ENCODE assay signal across 18 cellular contexts in genomic region chr13:59047546-59047945, GRCh38.
DNase-seq lines count a peak whose midpoint lies in the region; ATAC-seq, FAIRE-seq and TF ChIP-seq lines count a peak whose summit lies in the region.
"Had no signal": no experiment of that assay in that cellular context is flagged by ENCODE, and none has a peak within 500 bp of the region (broad histone marks: within the 10 kb centered on the region; RNA-seq: fewer than 3 reads in every experiment).

No MANE protein-coding gene starts in this region.

- 38% methylated on average over 2 of the region's 2 CpGs for WGBS in mammary epithelial cell (ENCODE audit: low coverage, missing lambda C conversion rate)

- no peaks in the 10 kb centered on the region for H4K20me1 ChIP-seq in mammary epithelial cell (ENCODE audit: insufficient read depth, low read length)
- H4K20me1 ChIP-seq: BLaER1 had no signal

- H3K9me3 ChIP-seq in mammary epithelial cell (replicated peaks; ENCODE audit: insufficient read depth, low read length) (no peaks in the 10 kb centered on the region), breast epithelium (no peaks in the 10 kb centered on the region), uterus (no peaks in the 10 kb centered on the region), tibial artery (no peaks in the 10 kb centered on the region)
- H3K9me3 ChIP-seq: BLaER1, Caco-2 had no signal

- DNase-seq in mammary epithelial cell (peak; percentile 20), breast epithelium (ENCODE audit: low spot score in 2 of 2) (no peak), bronchial epithelial cell (ENCODE audit: low read depth) (peak; percentile 17), islet precursor cell (peak; percentile 56), renal cortical epithelial cell (ENCODE audit: low read depth) (peak; percentile 5), uterus (no peak), tibial artery (no peak)
- DNase-seq: AML-193; Caco-2; CD8-positive, alpha-beta memory T cell; DND-41; GDM1; HCEC 1CT; HFFc6 had no signal

- no peak for FAIRE-seq in bronchial epithelial cell (lab: Jason Lieb, UNC)
- FAIRE-seq: GM12892 had no signal

- H3K4me3 ChIP-seq in mammary epithelial cell (replicated peaks in 1 of 3; ENCODE audit: insufficient read depth in 1 of 3, low read depth in 2 of 3, low read length in 3 of 3) = no peak overlapping the region
- H3K4me3 ChIP-seq in breast epithelium = no peak overlapping the region
- no peak overlapping the region for H3K4me3 ChIP-seq in bronchial epithelial cell (ENCODE audit: low read depth, low read length)
- H3K4me3 ChIP-seq in uterus = no peak overlapping the region
- no peak overlapping the region for H3K4me3 ChIP-seq in tibial artery
- H3K4me3 ChIP-seq: BLaER1 had no signal

- intact Hi-C loops in mammary epithelial cell (cut with micrococcal nuclease) = no loop called here
- intact Hi-C loops in breast epithelium (cut with DNase I; ENCODE audit: low total_unique reads) = no loop called here
- intact Hi-C loops in uterus (cut with DNase I; ENCODE audit: low total_unique reads) = no loop called here
- intact Hi-C loops in tibial artery (cut with DNase I; ENCODE audit: low total_unique reads) = no loop called here

- H3K27me3 ChIP-seq in mammary epithelial cell (ENCODE audit: insufficient read depth, low read length) = no peaks in the 10 kb centered on the region
- H3K27me3 ChIP-seq in breast epithelium = no peaks in the 10 kb centered on the region
- H3K27me3 ChIP-seq in bronchial epithelial cell (ENCODE audit: control insufficient read depth, insufficient read depth, low read length) = no peaks in the 10 kb centered on the region
- no peaks in the 10 kb centered on the region for H3K27me3 ChIP-seq in uterus
- H3K27me3 ChIP-seq in tibial artery = no peaks in the 10 kb centered on the region
- H3K27me3 ChIP-seq: BLaER1 had no signal

- no peaks in the 10 kb centered on the region for H3K79me2 ChIP-seq in mammary epithelial cell (ENCODE audit: insufficient read depth, low read length)

- no peak for ATAC-seq in GM21367 (IDR thresholded peaks at IDR 0.05; ENCODE audit: unreplicated experiment)

- in situ Hi-C loops in mammary epithelial cell (cut with MboI; ENCODE audit: low sequenced_read_pairs in 2 of 2) = no loop called here

- H3K9ac ChIP-seq in mammary epithelial cell (ENCODE audit: insufficient read depth, low read length) = no peak overlapping the region
- H3K9ac ChIP-seq: BLaER1 had no signal

- dilution Hi-C loops in mammary epithelial cell (cut with HindIII; ENCODE audit: low sequenced_read_pairs) = no loop called here

- no peak for TF ChIP-seq POLR2A in breast epithelium (IDR thresholded peaks at IDR 0.05)
- TF ChIP-seq POLR2A in uterus (IDR thresholded peaks at IDR 0.05) = no peak

- CTCF ChIA-PET in mammary epithelial cell (lab: Charles Lee; ENCODE audit: low non-redundant PET) = interaction anchor here (0.6 kb wide), 1 partner anchor 1360 kb away, joined by 3 read pairs; no protein-coding TSS in a partner anchor

- H3K4me2 ChIP-seq in mammary epithelial cell (ENCODE audit: insufficient read depth, low read depth, low read length) = no peak overlapping the region
- H3K4me2 ChIP-seq: BLaER1 had no signal

- TF ChIP-seq CTCF in mammary epithelial cell (conservative IDR thresholded peaks at IDR 0.05 in 1 of 2, IDR thresholded peaks at IDR 0.05 in 1 of 2; ENCODE audit: extremely low read depth in 1 of 2, insufficient read depth in 1 of 2, low read depth in 1 of 2, low read length in 2 of 2) (no peak), breast epithelium (IDR thresholded peaks at IDR 0.05) (no peak), bronchial epithelial cell (IDR thresholded peaks at IDR 0.05; ENCODE audit: insufficient read depth, low read length, severe bottlenecking) (no peak), uterus (IDR thresholded peaks at IDR 0.05) (no peak), tibial artery (IDR thresholded peaks at IDR 0.05) (no peak)

- H3K27ac ChIP-seq in mammary epithelial cell (ENCODE audit: insufficient read depth, low read depth, low read length) (no peak overlapping the region), breast epithelium (no peak overlapping the region), uterus (no peak overlapping the region), tibial artery (no peak overlapping the region)
- H3K27ac ChIP-seq: 22Rv1, BLaER1 had no signal

- no peaks in the 10 kb centered on the region for H3K4me1 ChIP-seq in mammary epithelial cell (ENCODE audit: insufficient read depth, low read length)
- no peaks in the 10 kb centered on the region for H3K4me1 ChIP-seq in breast epithelium
- H3K4me1 ChIP-seq in uterus = no peaks in the 10 kb centered on the region
- no peaks in the 10 kb centered on the region for H3K4me1 ChIP-seq in tibial artery
- H3K4me1 ChIP-seq: BLaER1, Caco-2 had no signal

- H2AFZ ChIP-seq in mammary epithelial cell (ENCODE audit: low read depth, low read length) = no peak overlapping the region

- no peaks in the 10 kb centered on the region for H3K36me3 ChIP-seq in mammary epithelial cell (ENCODE audit: insufficient read depth, low read length)
- no peaks in the 10 kb centered on the region for H3K36me3 ChIP-seq in breast epithelium
- no peaks in the 10 kb centered on the region for H3K36me3 ChIP-seq in bronchial epithelial cell (ENCODE audit: control insufficient read depth, insufficient read depth, low read length)
- no peaks in the 10 kb centered on the region for H3K36me3 ChIP-seq in uterus
- no peaks in the 10 kb centered on the region for H3K36me3 ChIP-seq in tibial artery
- H3K36me3 ChIP-seq: BLaER1 had no signal

- BruUV-seq in mammary epithelial cell (replicated peaks; lab: Mats Ljungman, UMichigan) = no TSS peak

Comparison
In these comparisons a context has a peak if more than half of its experiments do, and no peak if none do; other contexts are left out.
1. DNase-seq: peak in mammary epithelial cell (single experiment), bronchial epithelial cell (single experiment), islet precursor cell (single experiment) and renal cortical epithelial cell (single experiment); none in breast epithelium (0 of 2), uterus (0 of 2) and tibial artery (0 of 2).